8 cellular contexts compared by ENCODE assay signal in genomic region chr1:94801919-94802546, GRCh38. TPM values are rescaled to one million over a fixed set of nuclear protein-coding genes. Genes with fewer than 3 reads are reported as not detected.
DNase-seq lines count a peak whose midpoint lies in the region; ATAC-seq, FAIRE-seq and TF ChIP-seq lines count a peak whose summit lies in the region.

No MANE protein-coding gene starts in this region.

- WGBS in body of pancreas, 2 donors = 23 to 26% methylated on average over 6 to 7 of the region's 7 CpGs
- WGBS in small intestine, 3 donors = 37 to 47% (median 40%) methylated on average over 7 of the region's 7 CpGs

- CTCF ChIA-PET in BJ (lab: Yijun Ruan, JAX) = interaction anchor here (0.7 to 9.4 kb wide), 18 partner anchors 11 to 321 kb away, joined by 3 to 208 read pairs (median 4); no protein-coding TSS in a partner anchor

- no peak for FAIRE-seq in small intestine (lab: Jason Lieb, UNC)

- POLR2A ChIA-PET in BJ (lab: Charles Lee) = no interaction called here

- intact Hi-C loops in body of pancreas (cut with DNase I) = no loop called here

- H3K36me3 ChIP-seq in BJ (ENCODE audit: control insufficient read depth, insufficient read depth, low read length) (no peaks in the 10 kb centered on the region), body of pancreas (replicated peaks in 1 of 2; ENCODE audit: insufficient read depth in 1 of 2, low read depth in 2 of 2) (no peaks in the 10 kb centered on the region), small intestine (ENCODE audit: control insufficient read depth in 2 of 2, insufficient read depth in 2 of 2, low read length in 2 of 2) (no peaks in the 10 kb centered on the region)

- H3K4me1 ChIP-seq in body of pancreas (peaks cover 32% of the 10 kb centered on the region), small intestine (ENCODE audit: control insufficient read depth in 2 of 2, insufficient read depth in 1 of 2, low read depth in 1 of 2, low read length in 1 of 2) (peaks cover 0 to 3% of the 10 kb centered on the region in 2 donors)

- DNase-seq in BJ (ENCODE audit: low read depth) = peak; percentile 59
- peak; percentile 78 for DNase-seq in NCI-H82 (lab: John Stamatoyannopoulos, UW)
- DNase-seq in body of pancreas = peak; percentile 34 to 47 (median 34)
- peak; percentile 94 for DNase-seq in iris pigment epithelial cell (ENCODE audit: low read depth)
- DNase-seq in small intestine = peak; percentile 80

- peak; percentile 69 for ATAC-seq in GM18861 (IDR thresholded peaks at IDR 0.05; ENCODE audit: unreplicated experiment)
- peak; percentile 80 for ATAC-seq in HG03378 (IDR thresholded peaks at IDR 0.05; ENCODE audit: unreplicated experiment)
- ATAC-seq in body of pancreas = peak; percentile 84
- ATAC-seq in HG02840 (IDR thresholded peaks at IDR 0.05; ENCODE audit: low FRiP score, unreplicated experiment) = no peak

- TF ChIP-seq POLR2A in body of pancreas (IDR thresholded peaks at IDR 0.05) = no peak

- peak; percentile 42 for TF ChIP-seq CTCF in BJ (IDR thresholded peaks at IDR 0.05; ENCODE audit: insufficient read depth, low read depth, low read length)
- peak; percentile 29 to 71 (median 64) for TF ChIP-seq CTCF in body of pancreas (IDR thresholded peaks at IDR 0.05)

- H3K27ac ChIP-seq in body of pancreas (peak overlapping the region; percentile 35 to 56 (median 54)), small intestine (ENCODE audit: low read depth in 1 of 2, low read length in 1 of 2) (peak overlapping the region in 1 of 2 donors; percentile 68)

- H3K27me3 ChIP-seq in BJ (ENCODE audit: control insufficient read depth, insufficient read depth, low read length) = no peaks in the 10 kb centered on the region
- no peaks in the 10 kb centered on the region for H3K27me3 ChIP-seq in body of pancreas
- H3K27me3 ChIP-seq in small intestine (ENCODE audit: control insufficient read depth in 2 of 2, insufficient read depth in 2 of 2, low read length in 2 of 2) = no peaks in the 10 kb centered on the region

- H3K4me3 ChIP-seq in BJ (ENCODE audit: low read depth, low read length) = no peak overlapping the region
- H3K4me3 ChIP-seq in body of pancreas = no peak overlapping the region
- H3K4me3 ChIP-seq in small intestine (ENCODE audit: low read depth in 1 of 2, low read length in 2 of 2) = no peak overlapping the region

- no peaks in the 10 kb centered on the region for H3K9me3 ChIP-seq in body of pancreas
- H3K9me3 ChIP-seq in small intestine (ENCODE audit: control insufficient read depth, low read depth) = no peaks in the 10 kb centered on the region

RNA-seq across cellular contexts. Expression of gene SLC44A3, which starts 18.1 kb away (rescaled TPM):
- polyA plus RNA-seq in BJ (2011; rRNA removed) (1.1 and 2.1 TPM in 2 replicates), small intestine (10 to 100 TPM in 2 of 3 donors, 1 to 10 TPM in 1; 9.5 to 28.3 (median 10.7) TPM)
- polyA minus RNA-seq in BJ (2011; rRNA and poly(A)+ RNA removed) = 0.51 and 0.62 TPM in 2 replicates
- 10 to 100 TPM; 17.8 to 32.9 TPM for total RNA-seq in body of pancreas

Comparison
In these comparisons a context has a peak if more than half of its experiments do, and no peak if none do; other contexts are left out.
1. DNase-seq: peak in every context shown above with its lines; median percentile 94 in iris pigment epithelial cell; 80 in small intestine; 78 in NCI-H82; 59 in BJ; 34 in body of pancreas.